Comparison of ENCODE assay signal across 8 cellular contexts in the genomic region with DNA sequence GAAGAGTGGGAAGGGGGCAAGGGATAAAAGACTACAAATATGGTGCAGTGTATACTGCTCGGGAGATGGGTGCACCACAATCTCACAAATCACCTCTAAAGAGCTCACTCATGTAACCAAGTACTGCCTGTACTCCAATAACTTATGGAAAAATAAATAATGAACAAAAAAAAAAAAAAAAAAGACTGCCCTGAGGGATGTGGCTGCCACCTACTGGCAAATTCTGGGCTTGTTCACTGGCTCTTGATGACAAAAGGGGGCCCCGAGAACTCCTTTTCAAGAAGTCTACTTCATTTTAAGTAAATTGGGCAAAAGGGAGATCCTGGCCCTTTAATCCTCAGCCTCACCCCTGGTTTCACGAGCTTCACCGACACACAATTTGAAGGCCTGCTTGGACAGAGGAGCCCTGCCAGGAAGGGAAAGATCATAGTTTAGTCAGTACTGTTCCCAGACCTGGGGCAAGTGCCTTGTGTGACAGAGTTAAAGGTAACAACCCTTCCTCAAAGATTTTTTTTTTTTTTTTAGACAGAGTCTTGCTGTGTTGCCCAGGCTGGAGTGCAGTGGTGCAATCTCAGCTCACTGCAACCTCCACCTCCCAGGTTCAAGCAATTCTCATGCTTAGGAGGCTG. TPM values are rescaled to one million over a fixed set of nuclear protein-coding genes. Genes with fewer than 3 reads are reported as not detected.
DNase-seq lines count a peak whose midpoint lies in the region; ATAC-seq and TF ChIP-seq lines count a peak whose summit lies in the region.
"Had no signal": no experiment of that assay in that cellular context is flagged by ENCODE, and none has a peak within 500 bp of the region (broad histone marks: within the 10 kb centered on the region; RNA-seq: fewer than 3 reads in every experiment).

No MANE protein-coding gene starts in this region.

- H3K4me1 Mint-ChIP-seq in nephron, result peaks cover 30% of the 10 kb centered on the region

- H3K4me3 Mint-ChIP-seq in nephron, result no peak overlapping the region

- H3K27ac ChIP-seq in trophoblast cell (ENCODE audit: low read depth, low read length), result no peak overlapping the region

- no peak overlapping the region for H4K91ac ChIP-seq in trophoblast cell (ENCODE audit: low read depth, low read length)

- no peak overlapping the region for H2BK12ac ChIP-seq in trophoblast cell (ENCODE audit: low read length)

- H3K9me3 Mint-ChIP-seq in nephron, result no peaks in the 10 kb centered on the region

- no peak overlapping the region for H2AFZ ChIP-seq in trophoblast cell (ENCODE audit: insufficient read depth, low read length, poor library complexity)

- no peak overlapping the region for H4K12ac ChIP-seq in trophoblast cell (ENCODE audit: low read depth, low read length)

- H3K4me2 ChIP-seq in trophoblast cell (ENCODE audit: low read length), result no peak overlapping the region

- H2BK5ac ChIP-seq in trophoblast cell (ENCODE audit: low read depth, low read length, poor library complexity), result no peak overlapping the region

- no peak for ATAC-seq in HG03439 (IDR thresholded peaks at IDR 0.05; ENCODE audit: unreplicated experiment)
- no peak for ATAC-seq in GM18868 (IDR thresholded peaks at IDR 0.05; ENCODE audit: unreplicated experiment)

- WGBS in trophoblast cell (ENCODE audit: extremely low coverage, insufficient coverage, insufficient read length), result no CpG with 5 or more reads among the region's 4 CpGs

- no peak overlapping the region for H3K4ac ChIP-seq in trophoblast cell (ENCODE audit: low read depth, low read length)

- no peaks in the 10 kb centered on the region for H3K27me3 ChIP-seq in trophoblast cell (ENCODE audit: insufficient read depth, low read length)
- H3K27me3 ChIP-seq: dorsolateral prefrontal cortex had no signal

- no peaks in the 10 kb centered on the region for H3K27me3 Mint-ChIP-seq in nephron (ENCODE audit: low read depth)

- no peak overlapping the region for H2BK120ac ChIP-seq in trophoblast cell (ENCODE audit: insufficient read depth, low read length, poor library complexity)

- no peak overlapping the region for H2AK5ac ChIP-seq in trophoblast cell (ENCODE audit: low read length)

- peaks cover 4% of the 10 kb centered on the region for H3K79me1 ChIP-seq in trophoblast cell (ENCODE audit: low read length)

- H3K4me1 ChIP-seq in trophoblast cell (ENCODE audit: control insufficient read depth in 1 of 2, insufficient read depth in 2 of 2, low read length in 2 of 2), result peaks cover 6 to 8% of the 10 kb centered on the region in 2 experiments

- H3K4me3 ChIP-seq in trophoblast cell (ENCODE audit: low read depth, low read length), result no peak overlapping the region
- H3K4me3 ChIP-seq: dorsolateral prefrontal cortex had no signal

- H3K36me3 ChIP-seq in trophoblast cell (ENCODE audit: control insufficient read depth in 1 of 2, insufficient read depth in 2 of 2, low read length in 2 of 2), result peaks cover 5% of the 10 kb centered on the region in 2 experiments

- no peaks in the 10 kb centered on the region for H3K9me3 ChIP-seq in trophoblast cell (ENCODE audit: insufficient read depth, low read depth, low read length)

- DNase-seq in Daoy (ENCODE audit: low read depth) (peak; percentile 30), HuH-7.5 (ENCODE audit: low spot score) (peak; percentile 24), amniotic epithelial cell (ENCODE audit: low read depth) (peak; percentile 24), trophoblast cell (no peak)
- DNase-seq: dorsolateral prefrontal cortex had no signal

- H4K8ac ChIP-seq in trophoblast cell (ENCODE audit: low read depth, low read length), result no peak overlapping the region

- H3K79me2 ChIP-seq in trophoblast cell (ENCODE audit: control insufficient read depth, insufficient read depth, low read length, poor library complexity), result no peaks in the 10 kb centered on the region

- TF ChIP-seq CTCF in nephron (IDR thresholded peaks at IDR 0.05; ENCODE audit: unreplicated experiment in 3 of 3), result peak in 2 of 3 experiments; percentile 18 to 31

- H3K9ac ChIP-seq in trophoblast cell (ENCODE audit: low read length), result no peak overlapping the region

- H3K23ac ChIP-seq in trophoblast cell (ENCODE audit: low read length), result no peak overlapping the region

- no peak overlapping the region for H3K18ac ChIP-seq in trophoblast cell (ENCODE audit: low read length)

- no peak overlapping the region for H3K27ac Mint-ChIP-seq in nephron

- H3K14ac ChIP-seq in trophoblast cell (ENCODE audit: low read length), result no peak overlapping the region

- peaks cover 80% of the 10 kb centered on the region for H3K36me3 Mint-ChIP-seq in nephron (ENCODE audit: low read depth)

RNA-seq across cellular contexts. Expression of a gene that starts 26.1 kb away (rescaled TPM):
- 0.69 TPM in 1 of 2 replicates, not detected in the other for total RNA-seq in Daoy (2014; rRNA removed; shearing (Covaris generic))
- polyA plus RNA-seq in trophoblast cell (2013), result 0.71 and 0.78 TPM in 2 replicates

RNA-seq across cellular contexts. Expression of a gene that starts 47.5 kb away (rescaled TPM):
- 196 and 236 TPM in 2 replicates for total RNA-seq in Daoy (2014; rRNA removed; shearing (Covaris generic))
- polyA plus RNA-seq in trophoblast cell (2013), result 118 and 120 TPM in 2 replicates

Comparison
In these comparisons a context has a peak if more than half of its experiments do, and no peak if none do; other contexts are left out.
1. DNase-seq: peak in Daoy (single experiment), HuH-7.5 (single experiment) and amniotic epithelial cell (single experiment); none in trophoblast cell (0 of 2).